Comparison of ENCODE assay signal across 12 cellular contexts in the genomic region with DNA sequence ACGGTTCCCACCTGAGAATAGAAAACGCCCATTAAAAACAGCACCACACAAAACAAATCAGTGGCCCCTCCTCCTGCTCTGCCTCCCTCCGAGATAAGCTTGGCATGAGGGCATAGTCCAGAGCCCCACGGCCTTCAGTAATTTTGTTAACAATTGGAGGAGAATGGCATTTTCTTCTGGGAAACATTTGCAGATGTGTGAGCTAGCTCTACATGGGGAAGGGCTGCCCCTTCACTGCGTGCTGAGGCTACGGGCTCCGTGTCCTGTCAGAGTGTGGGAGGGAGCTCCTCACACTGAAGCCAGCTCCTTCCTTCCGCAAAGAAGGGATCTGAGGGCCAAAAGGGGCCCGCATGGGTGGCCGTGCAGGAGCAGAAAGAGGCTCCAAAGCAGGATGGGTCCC. TPM values are rescaled to one million over a fixed set of nuclear protein-coding genes. Genes with fewer than 3 reads are reported as not detected.
DNase-seq lines count a peak whose midpoint lies in the region; ATAC-seq and TF ChIP-seq lines count a peak whose summit lies in the region.
"Had no signal": no experiment of that assay in that cellular context is flagged by ENCODE, and none has a peak within 500 bp of the region (broad histone marks: within the 10 kb centered on the region; RNA-seq: fewer than 3 reads in every experiment).

No MANE protein-coding gene starts in this region.

- H3K4me1 ChIP-seq in left ventricle myocardium inferior = peaks cover 98% of the 10 kb centered on the region

- no peak for TF ChIP-seq CTCF in left ventricle myocardium inferior (IDR thresholded peaks at IDR 0.05; ENCODE audit: borderline replicate concordance)
- TF ChIP-seq CTCF in progenitor cell of endocrine pancreas (IDR thresholded peaks at IDR 0.05; ENCODE audit: unreplicated experiment) = no peak

- peaks cover 44% of the 10 kb centered on the region for H3K4me1 Mint-ChIP-seq in stimulated activated naive CD8-positive, alpha-beta T cell treated with anti-CD3 and anti-CD28 coated beads, Interleukin-15, Interleukin-2, amounts not matched to agents 100 ng/mL and 50 ng/mL, for 24 hours (ENCODE audit: low read depth)
- H3K4me1 Mint-ChIP-seq in progenitor cell of endocrine pancreas (ENCODE audit: low read depth) = peaks cover 39% of the 10 kb centered on the region

- H3K9me3 Mint-ChIP-seq in stimulated activated naive CD8-positive, alpha-beta T cell treated with anti-CD3 and anti-CD28 coated beads, Interleukin-15, Interleukin-2, amounts not matched to agents 100 ng/mL and 50 ng/mL, for 24 hours = no peaks in the 10 kb centered on the region
- no peaks in the 10 kb centered on the region for H3K9me3 Mint-ChIP-seq in progenitor cell of endocrine pancreas (ENCODE audit: low read depth)

- peak overlapping the region; percentile 39 for H3K4me3 ChIP-seq in left ventricle myocardium inferior

- H3K4me3 Mint-ChIP-seq in stimulated activated naive CD8-positive, alpha-beta T cell treated with anti-CD3 and anti-CD28 coated beads, Interleukin-15, Interleukin-2, amounts not matched to agents 100 ng/mL and 50 ng/mL, for 24 hours = peak overlapping the region; percentile 58
- peak overlapping the region; percentile 53 for H3K4me3 Mint-ChIP-seq in progenitor cell of endocrine pancreas (ENCODE audit: low read depth)

- H3K27me3 Mint-ChIP-seq in stimulated activated naive CD8-positive, alpha-beta T cell treated with anti-CD3 and anti-CD28 coated beads, Interleukin-15, Interleukin-2, amounts not matched to agents 100 ng/mL and 50 ng/mL, for 24 hours = no peaks in the 10 kb centered on the region
- H3K27me3 Mint-ChIP-seq in progenitor cell of endocrine pancreas = no peaks in the 10 kb centered on the region

- peak overlapping the region; percentile 97 for H3K27ac ChIP-seq in left ventricle myocardium inferior (replicated peaks)

- no peaks in the 10 kb centered on the region for H3K27me3 ChIP-seq in left ventricle myocardium inferior (ENCODE audit: low read depth)

- H3K9me3 ChIP-seq in left ventricle myocardium inferior (replicated peaks) = no peaks in the 10 kb centered on the region

- no peak for DNase-seq in stimulated activated naive CD8-positive, alpha-beta T cell treated with anti-CD3 and anti-CD28 coated beads, Interleukin-15, Interleukin-2, amounts not matched to agents 100 U/mL and 50 U/mL, for 24 hours
- DNase-seq in left ventricle myocardium inferior (no peak), progenitor cell of endocrine pancreas (ENCODE audit: low spot score, unreplicated experiment) (no peak), NCI-H774 (lab: John Stamatoyannopoulos, UW) (no peak), COLO668 (lab: John Stamatoyannopoulos, UW; ENCODE audit: unreplicated experiment) (no peak)
- DNase-seq in activated CD8-positive, alpha-beta memory T cell treated with anti-CD3 and anti-CD28 coated beads, Interleukin-2, amount 50 U/mL, for 48 hours = no peak
- DNase-seq: kidney, NCI-H146, T-helper 2 cell had no signal

- no peaks in the 10 kb centered on the region for H3K36me3 ChIP-seq in left ventricle myocardium inferior

- H3K36me3 Mint-ChIP-seq in stimulated activated naive CD8-positive, alpha-beta T cell treated with anti-CD3 and anti-CD28 coated beads, Interleukin-15, Interleukin-2, amounts not matched to agents 100 ng/mL and 50 ng/mL, for 24 hours (ENCODE audit: low read depth) = peaks cover 3% of the 10 kb centered on the region
- no peaks in the 10 kb centered on the region for H3K36me3 Mint-ChIP-seq in progenitor cell of endocrine pancreas (ENCODE audit: insufficient read depth)

- peak overlapping the region; percentile 92 for H3K27ac Mint-ChIP-seq in stimulated activated naive CD8-positive, alpha-beta T cell treated with anti-CD3 and anti-CD28 coated beads, Interleukin-15, Interleukin-2, amounts not matched to agents 100 ng/mL and 50 ng/mL, for 24 hours
- peak overlapping the region; percentile 91 for H3K27ac Mint-ChIP-seq in progenitor cell of endocrine pancreas

- ATAC-seq in stimulated activated naive CD8-positive, alpha-beta T cell treated with anti-CD3 and anti-CD28 coated beads, Interleukin-15, Interleukin-2, amounts not matched to agents 100 U/mL and 50 U/mL, for 24 hours = no peak
- ATAC-seq in GM19395 (IDR thresholded peaks at IDR 0.05; ENCODE audit: unreplicated experiment) = no peak
- ATAC-seq: esophagus mucosa had no signal

- intact Hi-C loops in left ventricle myocardium inferior (cut with micrococcal nuclease) = no loop called here

RNA-seq across cellular contexts. Expression of a gene that starts 15.2 kb away (rescaled TPM):
- total RNA-seq in left ventricle myocardium inferior (52.8 TPM), progenitor cell of endocrine pancreas (21.6 and 23.0 TPM in 2 replicates)

RNA-seq across cellular contexts. Expression of a gene that starts 43.9 kb away (rescaled TPM):
- total RNA-seq in left ventricle myocardium inferior = 301 TPM
- total RNA-seq in progenitor cell of endocrine pancreas = 116 and 117 TPM in 2 replicates

RNA-seq across cellular contexts. Expression of a gene that starts 57.0 kb away (rescaled TPM):
- total RNA-seq in left ventricle myocardium inferior (52.7 TPM), progenitor cell of endocrine pancreas (25.7 and 27.2 TPM in 2 replicates)
